Comparison of ENCODE assay signal across 8 cellular contexts in genomic region chr1:43858324-43858723, GRCh38.
DNase-seq lines count a peak whose midpoint lies in the region; TF ChIP-seq lines count a peak whose summit lies in the region.

No MANE protein-coding gene starts in this region.

- peak; percentile 5 for TF ChIP-seq CTCF in epithelial cell of esophagus (IDR thresholded peaks at IDR 0.05; ENCODE audit: insufficient read depth, low read depth, low read length, missing control alignments)

- DNase-seq in EH (ENCODE audit: low read depth), result peak; percentile 99
- peak; percentile 80 for DNase-seq in NCI-H2196 treated with DMSO at 0.1 percent for 48 hours (lab: John Stamatoyannopoulos, UW; ENCODE audit: unreplicated experiment)
- peak; percentile 90 for DNase-seq in epithelial cell of esophagus (ENCODE audit: low read depth)
- DNase-seq in occipital lobe (lab: John Stamatoyannopoulos, UW), result peak; percentile 65
- no peak for DNase-seq in GM19238 (ENCODE audit: insufficient read length, low spot score)
- no peak for DNase-seq in NOMO-1 treated with dmso at 0.1 percent for 144 hours (lab: John Stamatoyannopoulos, UW; ENCODE audit: unreplicated experiment)
- DNase-seq in NCI-H345 treated with DMSO at 0.1 percent for 48 hours (lab: John Stamatoyannopoulos, UW; ENCODE audit: unreplicated experiment), result no peak
- DNase-seq in effector CD4-positive, alpha-beta T cell, result no peak

- no peak overlapping the region for H3K4me3 ChIP-seq in epithelial cell of esophagus (ENCODE audit: low read length)

Comparison
In these comparisons a context has a peak if more than half of its experiments do, and no peak if none do; other contexts are left out.
1. DNase-seq: peak in EH (single experiment), NCI-H2196 treated with DMSO at 0.1 percent for 48 hours (single experiment), epithelial cell of esophagus (single experiment) and occipital lobe (single experiment); none in GM19238 (single experiment), NOMO-1 treated with dmso at 0.1 percent for 144 hours (single experiment), NCI-H345 treated with DMSO at 0.1 percent for 48 hours (single experiment) and effector CD4-positive, alpha-beta T cell (single experiment).